Comparison of ENCODE assay signal across 8 cellular contexts in the genomic region with DNA sequence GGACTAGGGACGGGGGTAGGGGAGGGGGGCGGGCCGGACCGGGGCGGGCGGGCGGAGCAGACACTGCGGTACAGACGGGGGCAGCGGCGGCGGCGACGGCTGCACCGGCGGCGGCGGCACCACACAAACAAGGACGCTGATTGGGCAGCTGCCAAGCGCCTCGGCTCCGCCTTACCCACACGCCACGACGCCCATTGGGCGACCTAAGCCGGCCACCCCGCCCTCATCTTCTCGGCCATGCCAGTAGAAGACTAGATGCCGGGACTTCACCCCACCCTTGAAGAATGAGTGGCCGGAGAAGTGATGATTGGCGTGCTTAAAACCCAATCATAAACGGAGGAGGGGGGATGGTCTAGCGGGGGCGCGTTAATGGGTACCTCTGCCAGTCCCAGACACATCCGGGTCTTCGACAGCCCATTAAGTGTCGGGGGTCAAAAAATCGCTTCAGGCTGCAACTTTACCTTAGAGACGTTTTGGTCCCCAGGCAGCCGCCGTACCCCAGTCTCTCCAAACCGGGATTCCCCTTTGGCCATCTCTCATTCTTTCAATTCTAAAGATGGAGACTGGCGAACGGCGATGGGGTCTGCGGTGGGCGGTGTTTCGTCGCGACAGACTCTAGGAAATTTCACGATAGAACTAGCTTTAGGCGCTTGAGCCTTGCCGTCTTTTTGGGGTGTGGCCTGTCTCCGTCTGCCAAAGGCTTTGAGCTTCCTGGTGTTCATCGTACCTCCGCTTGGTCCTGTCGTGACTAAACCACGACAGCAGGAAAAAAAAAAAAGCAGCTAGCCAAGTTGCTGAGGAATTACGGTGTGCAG. TPM values are rescaled to one million over a fixed set of nuclear protein-coding genes. Genes with fewer than 3 reads are reported as not detected.
DNase-seq lines count a peak whose midpoint lies in the region; ATAC-seq and TF ChIP-seq lines count a peak whose summit lies in the region.

A gene (minus strand): TSS at position 135 of the 815 bp plus-strand sequence. CDS start 94,625 bp downstream, outside the sequence.

- peak; percentile 91 for ATAC-seq in HG03196 (IDR thresholded peaks at IDR 0.05; ENCODE audit: unreplicated experiment)
- peak; percentile 92 for ATAC-seq in activated B cell treated with CpG ODN at 0.5 μM for 24 hours (ENCODE audit: low read depth)

- H3K9me3 Mint-ChIP-seq in activated B cell treated with CpG ODN at 0.5 μM for 24 hours = no peaks in the 10 kb centered on the region

- H3K36me3 Mint-ChIP-seq in activated B cell treated with CpG ODN at 0.5 μM for 24 hours (ENCODE audit: low read depth) = peaks cover 15% of the 10 kb centered on the region

- peak within 1 kb of the TSS; percentile 95 for H3K27ac Mint-ChIP-seq in activated B cell treated with CpG ODN at 0.5 μM for 24 hours

- peaks cover 48% of the 10 kb centered on the region for H3K4me1 Mint-ChIP-seq in activated B cell treated with CpG ODN at 0.5 μM for 24 hours

- peak; percentile 99 for DNase-seq in AG08395 (ENCODE audit: low spot score)
- DNase-seq in NCI-H345 (lab: John Stamatoyannopoulos, UW) = peak; percentile 100
- DNase-seq in activated B cell treated with CpG ODN at 0.5 μM for 24 hours = peak; percentile 90
- peak; percentile 100 for DNase-seq in central memory CD4-positive, alpha-beta T cell
- DNase-seq in iris pigment epithelial cell (ENCODE audit: low read depth) = peak; percentile 100
- DNase-seq in stimulated activated CD4-positive, alpha-beta T cell treated with anti-CD3 and anti-CD28 coated beads, Interleukin-12 subunit alpha, Interleukin-12 subunit beta, amount 100 ng/mL, for 24 hours (ENCODE audit: low read depth in 2 of 2) = peak; percentile 97 to 98

- peak; percentile 74 for TF ChIP-seq POLR2A in GM18951 (IDR thresholded peaks at IDR 0.05; ENCODE audit: extremely low read depth, insufficient read depth, insufficient read length)

- intact Hi-C loops in activated B cell treated with CpG ODN at 0.5 μM for 24 hours (cut with micrococcal nuclease) = loop anchor here (1.0 to 5.0 kb wide), 17 partner anchors 16 to 350 kb away; a partner anchor contains a TSS

- CTCF ChIA-PET in activated B cell treated with CpG ODN at 0.5 μM for 24 hours (lab: Charles Lee) = interaction anchor here (1.0 to 2.1 kb wide), 5 partner anchors 22 to 126 kb away, joined by 3 to 11 read pairs (median 5); a partner anchor contains a TSS

- no peaks in the 10 kb centered on the region for H3K27me3 Mint-ChIP-seq in activated B cell treated with CpG ODN at 0.5 μM for 24 hours

- in situ Hi-C loops in GM18951 (cut with MboI; ENCODE audit: low sequenced_read_pairs, unreplicated experiment) = loop anchor here (10.0 kb wide), 1 partner anchor 88 kb away; no protein-coding TSS in a partner anchor

- peak within 1 kb of the TSS; percentile 95 for H3K4me3 Mint-ChIP-seq in activated B cell treated with CpG ODN at 0.5 μM for 24 hours

- no peak for TF ChIP-seq CTCF in activated B cell treated with CpG ODN at 0.5 μM for 24 hours (IDR thresholded peaks at IDR 0.05)

- POLR2A ChIA-PET in activated B cell treated with CpG ODN at 0.5 μM for 24 hours (lab: Charles Lee) = interaction anchor here (0.5 to 7.6 kb wide), 38 partner anchors 9 to 1138 kb away, joined by 3 to 186 read pairs (median 6); a partner anchor contains a TSS

RNA-seq across cellular contexts. Expression of the gene that starts here (rescaled TPM):
- 78.4 and 86.3 TPM in 2 replicates for total RNA-seq in activated B cell treated with CpG ODN at 0.5 μM for 24 hours

Comparison
In these comparisons a context has a peak if more than half of its experiments do, and no peak if none do; other contexts are left out.
1. Peak in every context shown above with its lines: DNase-seq and ATAC-seq.